7 cellular contexts compared by ENCODE assay signal in genomic region chr1:43706598-43707190, GRCh38. TPM values are rescaled to one million over a fixed set of nuclear protein-coding genes. Genes with fewer than 3 reads are reported as not detected.
DNase-seq lines count a peak whose midpoint lies in the region; ATAC-seq and TF ChIP-seq lines count a peak whose summit lies in the region.

No MANE protein-coding gene starts in this region.

- no peaks in the 10 kb centered on the region for H3K36me3 ChIP-seq in parathyroid adenoma (ENCODE audit: control insufficient read depth, insufficient read depth, low read length)

- DNase-seq in GM13976 (ENCODE audit: low spot score) (peak; percentile 28), foreskin keratinocyte (peak in 1 of 2 donors; percentile 45)
- DNase-seq in activated CD8-positive, alpha-beta memory T cell treated with anti-CD3 and anti-CD28 coated beads, Interleukin-2, amount 50 U/mL, for 4 hours, result peak; percentile 24
- DNase-seq in central memory CD4-positive, alpha-beta T cell, result no peak

- peak overlapping the region; percentile 64 for H3K4me3 ChIP-seq in parathyroid adenoma (ENCODE audit: low read depth, low read length)

- TF ChIP-seq EP300 in Ishikawa (IDR thresholded peaks at IDR 0.05; ENCODE audit: borderline replicate concordance), result 0 out of 2 replicates have a peak, but pooled peaks have one; percentile 16

- peak overlapping the region; percentile 91 for H3K4me2 ChIP-seq in parathyroid adenoma (ENCODE audit: low read length)

- no peak for ATAC-seq in foreskin keratinocyte
- no peak for ATAC-seq in GM18502 (IDR thresholded peaks at IDR 0.05; ENCODE audit: poor library complexity, unreplicated experiment)

- H3K27ac ChIP-seq in foreskin keratinocyte, result peak overlapping the region; percentile 14
- no peak overlapping the region for H3K27ac ChIP-seq in parathyroid adenoma

- no peaks in the 10 kb centered on the region for H3K79me2 ChIP-seq in parathyroid adenoma

- no peaks in the 10 kb centered on the region for H3K27me3 ChIP-seq in foreskin keratinocyte
- H3K27me3 ChIP-seq in parathyroid adenoma (ENCODE audit: control insufficient read depth, insufficient read depth, low read length), result no peaks in the 10 kb centered on the region

- in situ Hi-C loops in GM13976 (cut with MboI; ENCODE audit: low sequenced_read_pairs, unreplicated experiment), result no loop called here

- no peak for TF ChIP-seq RAD21 in Ishikawa (IDR thresholded peaks at IDR 0.05; ENCODE audit: low read depth)

- H3K9me3 ChIP-seq in parathyroid adenoma (ENCODE audit: control insufficient read depth, low read length), result no peaks in the 10 kb centered on the region

- no peak overlapping the region for H3K9ac ChIP-seq in parathyroid adenoma

- TF ChIP-seq CTCF in GM13976 (IDR thresholded peaks at IDR 0.05; ENCODE audit: borderline replicate concordance, control extremely low read depth, extremely low read depth, insufficient read depth, missing control alignments) (no peak), foreskin keratinocyte (conservative IDR thresholded peaks at IDR 0.05) (no peak), parathyroid adenoma (IDR thresholded peaks at IDR 0.05) (no peak)

- H2AFZ ChIP-seq in parathyroid adenoma, result peak overlapping the region; percentile 19

- H3K4me1 ChIP-seq in foreskin keratinocyte (peaks cover 24% of the 10 kb centered on the region), parathyroid adenoma (no peaks in the 10 kb centered on the region)

TF ChIP-seq in Ishikawa, 13 proteins besides CTCF, POLR2A, EP300 and RAD21:
- no peak for TF ChIP-seq CREB1 (IDR thresholded peaks at IDR 0.05; ENCODE audit: low read depth)
- no peak for TF ChIP-seq USF1 (IDR thresholded peaks at IDR 0.05)
- peak; percentile 50; the same call in 1 of the 2 replicates for TF ChIP-seq ZBTB7A (IDR thresholded peaks at IDR 0.05; ENCODE audit: low read depth)
- TF ChIP-seq TAF1 (IDR thresholded peaks at IDR 0.05; ENCODE audit: low read depth), result 0 out of 2 replicates have a peak, but pooled peaks have one; percentile 15
- TF ChIP-seq TCF12 (IDR thresholded peaks at IDR 0.05; ENCODE audit: low read depth), result 0 out of 2 replicates have a peak, but pooled peaks have one; percentile 14
- TF ChIP-seq CEBPB (IDR thresholded peaks at IDR 0.05), result no peak

RNA-seq across cellular contexts. Expression of gene ST3GAL3, which starts 0.6 kb away (rescaled TPM):
- 12.4 and 13.6 TPM in 2 replicates for total RNA-seq in foreskin keratinocyte
- 16.3 and 17.3 TPM in 2 replicates for polyA plus RNA-seq in foreskin keratinocyte

RNA-seq across cellular contexts. Expression of gene KDM4A, which starts 56.7 kb away (rescaled TPM):
- total RNA-seq in foreskin keratinocyte, result 29.5 and 30.1 TPM in 2 replicates
- 10.3 and 11.5 TPM in 2 replicates for polyA plus RNA-seq in foreskin keratinocyte
